8 cellular contexts compared by ENCODE assay signal in the genomic region with DNA sequence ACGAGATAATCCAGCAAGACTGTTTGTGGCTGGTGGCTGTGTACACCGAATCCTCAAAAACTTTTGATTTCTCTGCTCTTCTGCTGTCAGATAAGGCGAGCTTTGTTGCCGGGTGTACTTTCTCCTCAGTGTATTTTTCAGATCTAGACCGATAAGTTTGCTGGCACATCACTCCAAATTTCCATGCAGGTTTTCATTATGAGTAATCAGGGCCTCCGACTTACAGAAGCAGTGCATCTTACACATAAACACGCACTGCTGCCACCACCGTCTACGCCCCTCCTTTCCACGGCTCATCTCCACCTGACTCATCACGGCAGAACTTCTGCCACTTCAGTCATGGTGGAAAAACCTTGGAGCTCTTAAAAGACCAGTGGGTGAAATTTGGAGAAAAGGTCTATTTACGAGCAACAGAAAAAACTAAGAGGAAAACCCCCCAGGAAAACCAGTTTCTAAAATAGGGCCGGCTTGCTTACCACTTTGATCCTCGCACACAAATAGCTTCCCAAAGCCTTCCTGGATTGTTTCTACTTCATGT.
DNase-seq lines count a peak whose midpoint lies in the region; ATAC-seq lines count a peak whose summit lies in the region.

No MANE protein-coding gene starts in this region.

- peak in 2 of 3 experiments; percentile 22 to 49 for DNase-seq in activated CD8-positive, alpha-beta memory T cell treated with anti-CD3 and anti-CD28 coated beads for 48 hours (ENCODE audit: low read depth in 2 of 3, low spot score in 2 of 3)
- DNase-seq in foreskin melanocyte: peak; percentile 65
- no peak for DNase-seq in LoVo (ENCODE audit: low spot score)
- DNase-seq in NCI-H524 (lab: John Stamatoyannopoulos, UW): no peak
- DNase-seq in NCI-H2081 (lab: John Stamatoyannopoulos, UW): no peak
- no peak for DNase-seq in NOMO-1 (lab: John Stamatoyannopoulos, UW; ENCODE audit: unreplicated experiment in 2 of 2)

- ATAC-seq in GM19023 (IDR thresholded peaks at IDR 0.05; ENCODE audit: unreplicated experiment): peak; percentile 80
- peak; percentile 77 for ATAC-seq in HG03159 (IDR thresholded peaks at IDR 0.05; ENCODE audit: unreplicated experiment)

Comparison
In these comparisons a context has a peak if more than half of its experiments do, and no peak if none do; other contexts are left out.
1. DNase-seq: peak in activated CD8-positive, alpha-beta memory T cell treated with anti-CD3 and anti-CD28 coated beads for 48 hours (2 of 3) and foreskin melanocyte (single experiment); none in LoVo (single experiment), NCI-H524 (0 of 2), NCI-H2081 (0 of 2) and NOMO-1 (0 of 2).